Comparison of ENCODE assay signal across 8 cellular contexts in genomic region chr2:84969511-84970265, GRCh38. TPM values are rescaled to one million over a fixed set of nuclear protein-coding genes. Genes with fewer than 3 reads are reported as not detected.
DNase-seq lines count a peak whose midpoint lies in the region; ATAC-seq and TF ChIP-seq lines count a peak whose summit lies in the region.

No MANE protein-coding gene starts in this region.

- H3K9me3 ChIP-seq in CD4-positive, alpha-beta T cell (ENCODE audit: control insufficient read depth, low read length): no peaks in the 10 kb centered on the region
- H3K9me3 ChIP-seq in HUES48 (ENCODE audit: control insufficient read depth, insufficient read depth, low read length) (no peaks in the 10 kb centered on the region), esophagus squamous epithelium (no peaks in the 10 kb centered on the region)

- ATAC-seq in CD4-positive, alpha-beta T cell (ENCODE audit: poor library complexity): peak; percentile 8
- no peak for ATAC-seq in GM18517 (IDR thresholded peaks at IDR 0.05; ENCODE audit: unreplicated experiment)
- ATAC-seq in HG03095 (IDR thresholded peaks at IDR 0.05; ENCODE audit: unreplicated experiment): no peak
- ATAC-seq in GM21529 (IDR thresholded peaks at IDR 0.05; ENCODE audit: unreplicated experiment): no peak

- no peaks in the 10 kb centered on the region for H3K27me3 ChIP-seq in CD4-positive, alpha-beta T cell (ENCODE audit: control insufficient read depth, insufficient read depth, low read length)
- H3K27me3 ChIP-seq in HUES48 (ENCODE audit: control insufficient read depth, insufficient read depth, low read length) (no peaks in the 10 kb centered on the region), esophagus squamous epithelium (no peaks in the 10 kb centered on the region)

- H3K36me3 ChIP-seq in HUES48 (ENCODE audit: control insufficient read depth, insufficient read depth, low read length) (peaks cover 28% of the 10 kb centered on the region), esophagus squamous epithelium (peaks cover 0 to 25% (median 0%) of the 10 kb centered on the region in 3 donors)

- no peak for TF ChIP-seq POLR2A in esophagus squamous epithelium (IDR thresholded peaks at IDR 0.05)

- peak overlapping the region; percentile 84 for H3K27ac ChIP-seq in CD4-positive, alpha-beta T cell (ENCODE audit: low read depth, low read length)
- H3K27ac ChIP-seq in HUES48 (ENCODE audit: low read depth, low read length) (peak overlapping the region; percentile 99), esophagus squamous epithelium (peak overlapping the region; percentile 98 to 100 (median 99))

- peak overlapping the region; percentile 99 for H3K4me3 Mint-ChIP-seq in CD4-positive, alpha-beta T cell
- peak overlapping the region; percentile 100 for H3K4me3 Mint-ChIP-seq in activated CD4-positive, alpha-beta T cell treated with anti-CD3 and anti-CD28 coated beads, Interleukin-2, amount 10 ng/mL, durations not matched to agents 7 days and 5 days
- peak overlapping the region; percentile 91 for H3K4me3 Mint-ChIP-seq in osteocyte (ENCODE audit: unreplicated experiment)

- peaks cover 12% of the 10 kb centered on the region for H3K4me1 ChIP-seq in HUES48 (ENCODE audit: control insufficient read depth, insufficient read depth, low read length)
- H3K4me1 ChIP-seq in esophagus squamous epithelium: peaks cover 13 to 60% (median 33%) of the 10 kb centered on the region in 3 donors

- peak in 3 of 10 experiments; percentile 2 to 19 (median 5) for DNase-seq in CD4-positive, alpha-beta T cell
- peak; percentile 44 for DNase-seq in activated CD4-positive, alpha-beta T cell treated with anti-CD3 and anti-CD28 coated beads, Interleukin-2, amount 10 ng/mL, durations not matched to agents 7 days and 5 days
- DNase-seq in esophagus squamous epithelium (lab: John Stamatoyannopoulos, UW): no peak
- no peak for DNase-seq in osteocyte (ENCODE audit: extremely low spot score, unreplicated experiment)

- POLR2A ChIA-PET in CD4-positive, alpha-beta T cell (lab: Charles Lee): interaction anchor here (0.6 to 6.3 kb wide), 19 partner anchors 8 to 1561 kb away, joined by 3 to 70 read pairs (median 4); partner anchors contain the start of genes IMMT, TGOLN2 and TMSB10
- POLR2A ChIA-PET in activated CD4-positive, alpha-beta T cell treated with anti-CD3 and anti-CD28 coated beads, Interleukin-2, amount 10 ng/mL, durations not matched to agents 7 days and 5 days (lab: Charles Lee): interaction anchor here (0.8 to 2.1 kb wide), 3 partner anchors 23 to 63 kb away, joined by 3 to 8 read pairs (median 6); no protein-coding TSS in a partner anchor

- WGBS in esophagus squamous epithelium, 2 donors: 3 to 4% methylated on average over 11 of the region's 11 CpGs

- intact Hi-C loops in CD4-positive, alpha-beta T cell (cut with DNase I, micrococcal nuclease): loop anchor here (2.0 to 5.0 kb wide), 5 partner anchors 21 to 45 kb away; no protein-coding TSS in a partner anchor
- intact Hi-C loops in esophagus squamous epithelium (cut with DNase I): no loop called here

- H3K36me3 Mint-ChIP-seq in CD4-positive, alpha-beta T cell (ENCODE audit: low read depth): peaks cover 38% of the 10 kb centered on the region
- peaks cover 41% of the 10 kb centered on the region for H3K36me3 Mint-ChIP-seq in activated CD4-positive, alpha-beta T cell treated with anti-CD3 and anti-CD28 coated beads, Interleukin-2, amount 10 ng/mL, durations not matched to agents 7 days and 5 days (ENCODE audit: low read depth)
- peaks cover 5% of the 10 kb centered on the region for H3K36me3 Mint-ChIP-seq in osteocyte (ENCODE audit: unreplicated experiment)

- TF ChIP-seq CTCF in CD4-positive, alpha-beta T cell (IDR thresholded peaks at IDR 0.05): no peak
- no peak for TF ChIP-seq CTCF in esophagus squamous epithelium (IDR thresholded peaks at IDR 0.05)
- TF ChIP-seq CTCF in osteocyte (IDR thresholded peaks at IDR 0.05): no peak

- peak overlapping the region; percentile 98 for H3K27ac Mint-ChIP-seq in CD4-positive, alpha-beta T cell
- peak overlapping the region; percentile 100 for H3K27ac Mint-ChIP-seq in activated CD4-positive, alpha-beta T cell treated with anti-CD3 and anti-CD28 coated beads, Interleukin-2, amount 10 ng/mL, durations not matched to agents 7 days and 5 days
- peak overlapping the region; percentile 96 for H3K27ac Mint-ChIP-seq in osteocyte (ENCODE audit: unreplicated experiment)

- no peaks in the 10 kb centered on the region for H3K27me3 Mint-ChIP-seq in CD4-positive, alpha-beta T cell
- H3K27me3 Mint-ChIP-seq in activated CD4-positive, alpha-beta T cell treated with anti-CD3 and anti-CD28 coated beads, Interleukin-2, amount 10 ng/mL, durations not matched to agents 7 days and 5 days: no peaks in the 10 kb centered on the region
- H3K27me3 Mint-ChIP-seq in osteocyte (ENCODE audit: unreplicated experiment): no peaks in the 10 kb centered on the region

- H3K4me3 ChIP-seq in HUES48 (ENCODE audit: low read depth, low read length) (peak overlapping the region; percentile 93), esophagus squamous epithelium (peak overlapping the region; percentile 84 to 94 (median 90))

- H3K4me1 Mint-ChIP-seq in CD4-positive, alpha-beta T cell (ENCODE audit: low read depth): peaks cover 55% of the 10 kb centered on the region
- peaks cover 46% of the 10 kb centered on the region for H3K4me1 Mint-ChIP-seq in activated CD4-positive, alpha-beta T cell treated with anti-CD3 and anti-CD28 coated beads, Interleukin-2, amount 10 ng/mL, durations not matched to agents 7 days and 5 days
- peaks cover 43% of the 10 kb centered on the region for H3K4me1 Mint-ChIP-seq in osteocyte (ENCODE audit: unreplicated experiment)

- H3K9me3 Mint-ChIP-seq in CD4-positive, alpha-beta T cell: no peaks in the 10 kb centered on the region
- H3K9me3 Mint-ChIP-seq in activated CD4-positive, alpha-beta T cell treated with anti-CD3 and anti-CD28 coated beads, Interleukin-2, amount 10 ng/mL, durations not matched to agents 7 days and 5 days: no peaks in the 10 kb centered on the region
- no peaks in the 10 kb centered on the region for H3K9me3 Mint-ChIP-seq in osteocyte (ENCODE audit: unreplicated experiment)

- peak overlapping the region; percentile 95 for H3K9ac ChIP-seq in HUES48 (ENCODE audit: low read depth, low read length)

- CTCF ChIA-PET in CD4-positive, alpha-beta T cell (lab: Charles Lee): interaction anchor here (0.9 to 3.0 kb wide), 3 partner anchors 21 to 44 kb away, joined by 4 to 15 read pairs (median 4); no protein-coding TSS in a partner anchor
- CTCF ChIA-PET in activated CD4-positive, alpha-beta T cell treated with anti-CD3 and anti-CD28 coated beads, Interleukin-2, amount 10 ng/mL, durations not matched to agents 7 days and 5 days (lab: Charles Lee): interaction anchor here (0.5 to 5.6 kb wide), 10 partner anchors 11 to 95 kb away, joined by 3 to 29 read pairs (median 4); no protein-coding TSS in a partner anchor

RNA-seq across cellular contexts. Expression of gene KCMF1, which starts 1.3 kb away (rescaled TPM):
- total RNA-seq in CD4-positive, alpha-beta T cell: 10 to 100 TPM; 72.4 to 78.0 TPM
- 10 to 100 TPM; 74.7 to 75.7 TPM for total RNA-seq in activated CD4-positive, alpha-beta T cell treated with anti-CD3 and anti-CD28 coated beads, Interleukin-2, amount 10 ng/mL, durations not matched to agents 7 days and 5 days
- total RNA-seq in esophagus squamous epithelium (10 to 100 TPM; 35.6 to 50.8 (median 44.5) TPM), osteocyte (67.2 and 73.2 TPM in 2 replicates)
